13 cellular contexts compared by ENCODE assay signal in the genomic region with DNA sequence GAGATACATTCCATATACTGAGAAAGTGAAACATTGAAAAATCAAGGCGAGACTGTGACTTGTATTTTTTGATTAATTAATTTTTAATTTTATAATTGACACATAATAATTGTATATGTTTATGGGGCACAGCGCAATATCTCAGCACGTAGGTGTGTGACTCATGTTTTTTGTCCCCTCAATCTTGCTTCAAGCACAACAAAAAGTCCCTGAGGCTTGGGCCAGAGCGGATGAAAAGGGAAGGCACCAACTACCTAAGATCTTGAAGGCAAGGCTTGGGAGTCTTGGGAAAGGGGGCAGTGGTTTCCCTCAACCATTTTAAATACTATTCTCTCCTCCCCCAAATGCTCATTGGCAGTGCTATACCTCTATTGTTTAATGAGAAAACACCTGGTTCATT. TPM values are rescaled to one million over a fixed set of nuclear protein-coding genes. Genes with fewer than 3 reads are reported as not detected.
DNase-seq lines count a peak whose midpoint lies in the region; ATAC-seq and TF ChIP-seq lines count a peak whose summit lies in the region.
"Had no signal": no experiment of that assay in that cellular context is flagged by ENCODE, and none has a peak within 500 bp of the region (broad histone marks: within the 10 kb centered on the region; RNA-seq: fewer than 3 reads in every experiment).

No MANE protein-coding gene starts in this region.

- ATAC-seq in GM19463 (IDR thresholded peaks at IDR 0.05; ENCODE audit: unreplicated experiment) (peak; percentile 50), HG02885 (IDR thresholded peaks at IDR 0.05; ENCODE audit: poor library complexity, unreplicated experiment) (peak; percentile 61), HG03565 (IDR thresholded peaks at IDR 0.05; ENCODE audit: unreplicated experiment) (peak; percentile 38)
- ATAC-seq: activated naive CD8-positive, alpha-beta T cell treated with anti-CD3 and anti-CD28 coated beads, Interleukin-2, amount 50 U/mL, for 24 hours; heart right ventricle had no signal

- H3K36me3 Mint-ChIP-seq in Calu3 (ENCODE audit: insufficient read depth, unreplicated experiment) (peaks cover 37% of the 10 kb centered on the region), MCF 10A (ENCODE audit: insufficient read depth, unreplicated experiment) (peaks cover 74% of the 10 kb centered on the region)

- H3K4me3 Mint-ChIP-seq in Calu3 (ENCODE audit: low read depth, unreplicated experiment) = peak overlapping the region; percentile 57
- no peak overlapping the region for H3K4me3 Mint-ChIP-seq in MCF 10A (ENCODE audit: unreplicated experiment)
- H3K4me3 Mint-ChIP-seq: activated naive CD8-positive, alpha-beta T cell treated with anti-CD3 and anti-CD28 coated beads, Interleukin-2, amount 50 U/mL, for 24 hours had no signal

- CTCF ChIA-PET in Calu3 (lab: Charles Lee) = interaction anchor here (0.6 kb wide), 1 partner anchor 17 kb away, joined by 7 read pairs; no protein-coding TSS in a partner anchor
- CTCF ChIA-PET in MCF 10A (lab: Yijun Ruan, JAX) = no interaction called here

- DNase-seq in Calu3 = no peak
- DNase-seq in foreskin melanocyte = no peak
- no peak for DNase-seq in NCI-H1092 treated with DMSO at 0.1 percent for 48 hours (lab: John Stamatoyannopoulos, UW)
- DNase-seq in posterior vena cava (ENCODE audit: low spot score) = no peak
- DNase-seq in MCF 10A (ENCODE audit: unreplicated experiment) = no peak
- DNase-seq: activated CD4-positive, alpha-beta T cell treated with anti-CD3 and anti-CD28 coated beads for 4 hours; activated naive CD8-positive, alpha-beta T cell treated with anti-CD3 and anti-CD28 coated beads, Interleukin-2, amount 50 U/mL, for 24 hours; heart right ventricle; KBM-7; SJCRH30 had no signal

- H3K9me3 Mint-ChIP-seq in Calu3 (ENCODE audit: low read depth, unreplicated experiment) (peaks cover 2% of the 10 kb centered on the region), MCF 10A (ENCODE audit: unreplicated experiment) (peaks cover 7% of the 10 kb centered on the region)

- peak overlapping the region; percentile 94 for H3K27ac Mint-ChIP-seq in Calu3 (ENCODE audit: unreplicated experiment)
- H3K27ac Mint-ChIP-seq in MCF 10A (ENCODE audit: low read depth, unreplicated experiment) = no peak overlapping the region
- H3K27ac Mint-ChIP-seq: activated naive CD8-positive, alpha-beta T cell treated with anti-CD3 and anti-CD28 coated beads, Interleukin-2, amount 50 U/mL, for 24 hours had no signal

- H3K27me3 Mint-ChIP-seq in Calu3 (ENCODE audit: unreplicated experiment) = no peaks in the 10 kb centered on the region
- H3K27me3 Mint-ChIP-seq in MCF 10A (ENCODE audit: insufficient read depth, unreplicated experiment) = no peaks in the 10 kb centered on the region

- no peak for TF ChIP-seq CTCF in Calu3 (IDR thresholded peaks at IDR 0.05; ENCODE audit: unreplicated experiment)
- TF ChIP-seq CTCF in MCF 10A (IDR thresholded peaks at IDR 0.05; ENCODE audit: unreplicated experiment) = no peak

- BruUV-seq in Calu3 (replicated peaks; lab: Mats Ljungman, UMichigan) = no TSS peak
- BruUV-seq in MCF 10A (replicated peaks; lab: Mats Ljungman, UMichigan) = no TSS peak

- POLR2A ChIA-PET in MCF 10A (lab: Yijun Ruan, JAX) = interaction anchor here (2.0 kb wide), 1 partner anchor 7 kb away, joined by 4 read pairs; no protein-coding TSS in a partner anchor

- intact Hi-C loops in Calu3 (cut with micrococcal nuclease; ENCODE audit: unreplicated experiment) (loop anchor here (5.0 kb wide), 1 partner anchor 128 kb away; no protein-coding TSS in a partner anchor), posterior vena cava (cut with DNase I) (no loop called here), MCF 10A (cut with micrococcal nuclease) (no loop called here)

- peaks cover 59% of the 10 kb centered on the region for H3K4me1 Mint-ChIP-seq in Calu3 (ENCODE audit: low read depth, unreplicated experiment)
- H3K4me1 Mint-ChIP-seq in MCF 10A (ENCODE audit: insufficient read depth, unreplicated experiment) = peaks cover 34% of the 10 kb centered on the region

RNA-seq across cellular contexts. Expression of a gene that starts 9.9 kb away (rescaled TPM):
- total RNA-seq in Calu3 (2022) = 48.8 and 56.9 TPM in 2 replicates
- total RNA-seq in posterior vena cava = not detected
- total RNA-seq in MCF 10A (2022) = 33.3 and 47.4 TPM in 2 replicates
- total RNA-seq: SJCRH30 had no signal

Comparison
In these comparisons a context has a peak if more than half of its experiments do, and no peak if none do; other contexts are left out.
1. RNA of a gene that starts 9.9 kb away (total RNA-seq): 48.8 to 56.9 TPM in Calu3 and 33.3 to 47.4 TPM in MCF 10A; not detected in posterior vena cava; every median in the first group is over 10 times any median in the second.
2. Peak in every context shown above with its lines, with median percentiles within 50 percentile points of each other: ATAC-seq.